Comparison of ENCODE assay signal across 11 cellular contexts in the genomic region with DNA sequence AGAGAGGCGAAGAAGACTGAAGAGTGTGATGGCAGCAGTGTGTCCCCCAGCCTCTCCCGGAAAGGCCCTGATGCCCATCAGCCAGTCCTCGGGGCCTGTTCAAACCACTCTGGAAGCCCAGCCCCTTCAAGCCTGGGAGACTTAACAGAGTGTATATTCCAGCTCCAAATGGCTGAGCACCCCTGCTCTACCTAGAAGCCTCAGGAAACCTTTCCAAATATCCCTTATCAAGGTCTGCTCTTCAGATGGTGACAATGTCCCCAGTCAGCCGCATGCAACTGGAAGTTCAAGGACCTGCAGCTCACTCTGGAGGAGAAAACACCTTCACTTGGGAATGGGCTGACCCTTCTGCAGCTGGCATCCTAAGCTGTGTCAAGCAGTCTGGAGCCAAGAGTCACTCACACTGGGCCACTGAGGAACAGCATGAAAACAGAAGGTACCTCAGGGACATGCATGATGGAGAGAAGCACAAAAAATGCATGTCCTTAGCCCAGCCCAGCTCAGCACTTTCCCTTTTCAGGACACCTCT. TPM values are rescaled to one million over a fixed set of nuclear protein-coding genes. Genes with fewer than 3 reads are reported as not detected.
A peak's percentile ranks its signal among the peaks of the same experiment; 100 is the strongest.
DNase-seq lines count a peak whose midpoint lies in the region; ATAC-seq, FAIRE-seq and TF ChIP-seq lines count a peak whose summit lies in the region.
"Had no signal": no experiment of that assay in that cellular context is flagged by ENCODE, and none has a peak within 500 bp of the region (broad histone marks: within the 10 kb centered on the region; RNA-seq: fewer than 3 reads in every experiment).

No MANE protein-coding gene starts in this region.

- no peak for FAIRE-seq in HepG2 (lab: Jason Lieb, UNC)
- FAIRE-seq: RCC 7860 had no signal

- CTCF ChIA-PET in HepG2 (lab: Yijun Ruan, JAX; ENCODE audit: low intra/inter-chr PET ratio, low total read pairs), result no interaction called here

- H3K4me1 ChIP-seq in liver (ENCODE audit: control insufficient read depth in 4 of 4, insufficient read depth in 4 of 4, low read length in 3 of 4), result peaks cover 8 to 37% (median 27%) of the 10 kb centered on the region in 4 donors
- peaks cover 42% of the 10 kb centered on the region for H3K4me1 ChIP-seq in HepG2 (ENCODE audit: insufficient read depth, low read length)
- H3K4me1 ChIP-seq in mucosa of stomach (ENCODE audit: control insufficient read depth, insufficient read depth, low read length), result peaks cover 76% of the 10 kb centered on the region
- H3K4me1 ChIP-seq in upper lobe of right lung, result peaks cover 87% of the 10 kb centered on the region
- H3K4me1 ChIP-seq in endodermal cell (ENCODE audit: control insufficient read depth, insufficient read depth, low read length), result peaks cover 9% of the 10 kb centered on the region

- H3K9me3 ChIP-seq in liver (ENCODE audit: control insufficient read depth in 4 of 4, low read length in 3 of 4) (no peaks in the 10 kb centered on the region), HepG2 (ENCODE audit: low read length) (no peaks in the 10 kb centered on the region), mucosa of stomach (ENCODE audit: control insufficient read depth, low read length) (no peaks in the 10 kb centered on the region), upper lobe of right lung (no peaks in the 10 kb centered on the region), endodermal cell (ENCODE audit: control insufficient read depth, low read length) (no peaks in the 10 kb centered on the region)

- no peaks in the 10 kb centered on the region for H3K27me3 Mint-ChIP-seq in activated naive CD8-positive, alpha-beta T cell treated with anti-CD3 and anti-CD28 coated beads for 36 hours
- H3K27me3 Mint-ChIP-seq in endodermal cell (ENCODE audit: insufficient read depth), result no peaks in the 10 kb centered on the region

- peaks cover 61% of the 10 kb centered on the region for H3K4me1 Mint-ChIP-seq in activated naive CD8-positive, alpha-beta T cell treated with anti-CD3 and anti-CD28 coated beads for 36 hours
- H3K4me1 Mint-ChIP-seq in endodermal cell, result peaks cover 28% of the 10 kb centered on the region

- no peaks in the 10 kb centered on the region for H3K27me3 ChIP-seq in liver (ENCODE audit: control insufficient read depth in 4 of 4, insufficient read depth in 4 of 4, low read length in 3 of 4)
- H3K27me3 ChIP-seq in HepG2 (ENCODE audit: control insufficient read depth in 1 of 2, insufficient read depth in 2 of 2, low read length in 2 of 2), result no peaks in the 10 kb centered on the region
- H3K27me3 ChIP-seq in mucosa of stomach (ENCODE audit: control insufficient read depth, insufficient read depth, low read length), result no peaks in the 10 kb centered on the region
- no peaks in the 10 kb centered on the region for H3K27me3 ChIP-seq in upper lobe of right lung
- no peaks in the 10 kb centered on the region for H3K27me3 ChIP-seq in endodermal cell (ENCODE audit: control insufficient read depth, insufficient read depth, low read length, poor library complexity, severe bottlenecking)

- in situ Hi-C loops in HepG2 (cut with HindIII; ENCODE audit: extremely low pct_ligation_motif_present, low pct_unique_long_range_greater_than_20kb), result no loop called here

- H3K4me2 ChIP-seq in HepG2 (ENCODE audit: low read depth, low read length), result no peak overlapping the region

- no peaks in the 10 kb centered on the region for H3K36me3 ChIP-seq in liver (ENCODE audit: control insufficient read depth in 4 of 4, insufficient read depth in 3 of 4, low read depth in 1 of 4, low read length in 3 of 4)
- no peaks in the 10 kb centered on the region; a peak in 1 of 5 replicates for H3K36me3 ChIP-seq in HepG2 (replicated peaks in 1 of 2; ENCODE audit: control insufficient read depth in 1 of 2, insufficient read depth in 2 of 2, low read length in 2 of 2)
- no peaks in the 10 kb centered on the region for H3K36me3 ChIP-seq in mucosa of stomach (ENCODE audit: control insufficient read depth, insufficient read depth, low read length)
- H3K36me3 ChIP-seq in upper lobe of right lung, result no peaks in the 10 kb centered on the region
- H3K36me3 ChIP-seq in endodermal cell (ENCODE audit: control insufficient read depth, insufficient read depth, low read length), result no peaks in the 10 kb centered on the region

- BruUV-seq in HepG2 (replicated peaks; lab: Mats Ljungman, UMichigan), result no TSS peak

- peak overlapping the region; percentile 75 for H3K27ac Mint-ChIP-seq in activated naive CD8-positive, alpha-beta T cell treated with anti-CD3 and anti-CD28 coated beads for 36 hours
- H3K27ac Mint-ChIP-seq in endodermal cell, result no peak overlapping the region

- intact Hi-C loops in HepG2 (cut with micrococcal nuclease; ENCODE audit: unreplicated experiment) (no loop called here), upper lobe of right lung (cut with DNase I) (no loop called here)

- no peak for ATAC-seq in HepG2
- ATAC-seq in upper lobe of right lung, result no peak
- no peak for ATAC-seq in HG02884 (IDR thresholded peaks at IDR 0.05; ENCODE audit: unreplicated experiment)
- ATAC-seq: left colon had no signal

- POLR2A ChIA-PET in HepG2 (lab: Yijun Ruan, JAX), result no interaction called here

- peaks cover 15% of the 10 kb centered on the region for H3K9me3 Mint-ChIP-seq in activated naive CD8-positive, alpha-beta T cell treated with anti-CD3 and anti-CD28 coated beads for 36 hours
- no peaks in the 10 kb centered on the region for H3K9me3 Mint-ChIP-seq in endodermal cell

- H3K9ac ChIP-seq in liver (ENCODE audit: low read depth in 1 of 2, low read length in 2 of 2) (no peak overlapping the region), HepG2 (ENCODE audit: insufficient read depth, low read depth, low read length) (no peak overlapping the region), mucosa of stomach (ENCODE audit: low read length) (peak overlapping the region; percentile 27), endodermal cell (ENCODE audit: extremely low read depth, low read length, poor library complexity, severe bottlenecking) (no peak overlapping the region)

- WGBS in liver, result 76% methylated on average over 4 of the region's 4 CpGs
- WGBS in HepG2 (ENCODE audit: low lambda C conversion rate), result 93% methylated on average over 4 of the region's 4 CpGs
- 94 to 100% methylated on average over 2 to 4 of the region's 4 CpGs for WGBS in endodermal cell (ENCODE audit: insufficient coverage in 1 of 2, insufficient read length in 1 of 2), 2 experiments

- no peak for DNase-seq in HepG2 (ENCODE audit: low spot score)
- DNase-seq in activated naive CD8-positive, alpha-beta T cell treated with anti-CD3 and anti-CD28 coated beads for 36 hours, result no peak
- no peak for DNase-seq in upper lobe of right lung
- DNase-seq in endodermal cell, result no peak
- DNase-seq in Ammon's horn (ENCODE audit: low spot score), result no peak
- DNase-seq: Kasumi-1, left colon had no signal

- no peak for TF ChIP-seq CTCF in liver (IDR thresholded peaks at IDR 0.05; ENCODE audit: low read depth, low read length, missing input control)
- TF ChIP-seq CTCF in HepG2 (CRISPR knock-in tag; IDR thresholded peaks at IDR 0.05), result no peak
- no peak for TF ChIP-seq CTCF in upper lobe of right lung (IDR thresholded peaks at IDR 0.05)
- no peak for TF ChIP-seq CTCF in endodermal cell (conservative IDR thresholded peaks at IDR 0.05)

- H3K27ac ChIP-seq in liver (ENCODE audit: low read depth in 1 of 2, low read length in 2 of 2) (peak overlapping the region; percentile 99 to 100), HepG2 (ENCODE audit: extremely low read length, insufficient read depth, low read length) (no peak overlapping the region), upper lobe of right lung (peak overlapping the region; percentile 96), endodermal cell (ENCODE audit: low read depth, low read length) (no peak overlapping the region)

- TF ChIP-seq RAD21 in liver (IDR thresholded peaks at IDR 0.05) (no peak), HepG2 (CRISPR knock-in tag; IDR thresholded peaks at IDR 0.05) (no peak)

- H3K36me3 Mint-ChIP-seq in activated naive CD8-positive, alpha-beta T cell treated with anti-CD3 and anti-CD28 coated beads for 36 hours, result peaks cover 57% of the 10 kb centered on the region
- no peaks in the 10 kb centered on the region for H3K36me3 Mint-ChIP-seq in endodermal cell (ENCODE audit: low read depth)

- H3K4me3 ChIP-seq in liver (ENCODE audit: low read depth in 1 of 3, low read length in 3 of 3), result no peak overlapping the region
- no peak overlapping the region for H3K4me3 ChIP-seq in HepG2 (replicated peaks in 1 of 3; ENCODE audit: insufficient read depth in 1 of 3, low read depth in 2 of 3, low read length in 3 of 3)
- H3K4me3 ChIP-seq in mucosa of stomach (ENCODE audit: low read length), result no peak overlapping the region
- no peak overlapping the region for H3K4me3 ChIP-seq in upper lobe of right lung
- no peak overlapping the region for H3K4me3 ChIP-seq in endodermal cell (ENCODE audit: low read length)

- H4K20me1 ChIP-seq in HepG2 (ENCODE audit: insufficient read depth, low read length), result peaks cover 3% of the 10 kb centered on the region; the same call in 1 of the 2 replicates

- no peak for TF ChIP-seq POLR2A in HepG2 (IDR thresholded peaks at IDR 0.05; ENCODE audit: insufficient read depth in 1 of 2, low read depth in 2 of 2, low read length in 2 of 2)

- peaks cover 46% of the 10 kb centered on the region for H3K79me2 ChIP-seq in HepG2 (ENCODE audit: insufficient read depth, low read length)

- TF ChIP-seq EP300 in HepG2 (IDR thresholded peaks at IDR 0.05; ENCODE audit: low read depth in 2 of 2, low read length in 2 of 2) (no peak), HepG2 (CRISPR knock-in tag; IDR thresholded peaks at IDR 0.05; ENCODE audit: borderline replicate concordance) (no peak)

- no peak overlapping the region for H2AFZ ChIP-seq in HepG2 (ENCODE audit: low read length)

- H3K4me3 Mint-ChIP-seq in activated naive CD8-positive, alpha-beta T cell treated with anti-CD3 and anti-CD28 coated beads for 36 hours, result no peak overlapping the region
- H3K4me3 Mint-ChIP-seq in endodermal cell, result no peak overlapping the region

RNA-seq across cellular contexts. Expression of gene ANXA11, which starts 10.2 kb away (rescaled TPM):
- total RNA-seq in liver, result 10 to 100 TPM; 14.0 to 20.9 TPM
- 10 to 100 TPM; 28.8 to 40.4 TPM for polyA plus RNA-seq in liver
- 51.5 and 63.3 TPM in 2 replicates for total RNA-seq in HepG2 (2016; rRNA removed; fragmentation: Illumina TruSeq; extraction: Trizol)
- 20.4 and 29.6 TPM in 2 replicates for total RNA-seq in HepG2 (2016; cell fraction: cytosol; rRNA removed; fragmentation: Illumina TruSeq; extraction: Trizol; ENCODE audit: low read depth)
- 51.1 and 56.9 TPM in 2 replicates for total RNA-seq in HepG2 (2016; cell fraction: insoluble cytoplasmic fraction; rRNA removed; fragmentation: Illumina TruSeq; extraction: Trizol)
- total RNA-seq in HepG2 (2016; cell fraction: membrane; rRNA removed; fragmentation: Illumina TruSeq; extraction: Trizol), result 45.4 and 46.0 TPM in 2 replicates
- 31.2 and 33.7 TPM in 2 replicates for total RNA-seq in HepG2 (2016; cell fraction: nucleus; rRNA removed; fragmentation: Illumina TruSeq; extraction: Trizol)
- 27.4 and 30.6 TPM in 2 replicates for polyA plus RNA-seq in HepG2 (2011; rRNA removed)
- 26.4 and 31.5 TPM in 2 replicates for polyA plus RNA-seq in HepG2 (2011; cell fraction: cytosol; rRNA removed)
- 18.5 and 22.7 TPM in 2 replicates for polyA plus RNA-seq in HepG2 (2011; cell fraction: nucleus; rRNA removed)
- 57.8 and 76.4 TPM in 2 replicates for polyA plus RNA-seq in HepG2 (2012)
- 31.6 and 35.2 TPM in 2 replicates for polyA plus RNA-seq in HepG2 (2016; cell fraction: cytosol; fragmentation: Illumina TruSeq; extraction: Trizol; ENCODE audit: low read depth)
- 68.8 and 94.4 TPM in 2 replicates for polyA plus RNA-seq in HepG2 (2016; cell fraction: insoluble cytoplasmic fraction; fragmentation: Illumina TruSeq; extraction: Trizol; ENCODE audit: low read depth)
- polyA plus RNA-seq in HepG2 (2016; cell fraction: membrane; fragmentation: Illumina TruSeq; extraction: Trizol; ENCODE audit: low read depth), result 63.5 and 64.4 TPM in 2 replicates
- 58.6 and 69.2 TPM in 2 replicates for polyA plus RNA-seq in HepG2 (2016; cell fraction: nucleus; fragmentation: Illumina TruSeq; extraction: Trizol; ENCODE audit: insufficient read depth, low read depth)
- polyA minus RNA-seq in HepG2 (2011; rRNA and poly(A)+ RNA removed; ENCODE audit: low replicate concordance), result 42.5 and 107 TPM in 2 replicates
- 19.4 and 27.8 TPM in 2 replicates for polyA minus RNA-seq in HepG2 (2011; cell fraction: cytosol; rRNA and poly(A)+ RNA removed)
- polyA minus RNA-seq in HepG2 (2011; cell fraction: nucleus; rRNA and poly(A)+ RNA removed), result 20.3 and 20.9 TPM in 2 replicates
- total RNA-seq in activated naive CD8-positive, alpha-beta T cell treated with anti-CD3 and anti-CD28 coated beads for 36 hours, result 100 to 1,000 TPM; 181 to 191 TPM
- 287 TPM for total RNA-seq in upper lobe of right lung
- 100 to 1,000 TPM; 104 to 134 TPM for total RNA-seq in endodermal cell
- polyA plus RNA-seq in endodermal cell (2013, experiment 1 of 2), result 39.4 TPM
- 35.8 TPM for polyA plus RNA-seq in endodermal cell (2013, experiment 2 of 2)

Comparison
In these comparisons a context has a peak if more than half of its experiments do, and no peak if none do; other contexts are left out.
1. H3K27ac ChIP-seq: peak in liver (2 of 2) and upper lobe of right lung (single experiment); none in HepG2 (single experiment) and endodermal cell (single experiment).